25 cellular contexts compared by ENCODE assay signal in genomic region chr2:215556979-215557378, GRCh38.
DNase-seq lines count a peak whose midpoint lies in the region; TF ChIP-seq lines count a peak whose summit lies in the region.
"Had no signal": no experiment of that assay in that cellular context is flagged by ENCODE, and none has a peak within 500 bp of the region (broad histone marks: within the 10 kb centered on the region; RNA-seq: fewer than 3 reads in every experiment).

No MANE protein-coding gene starts in this region.

- DNase-seq in AG10803 (ENCODE audit: low read depth) (peak; percentile 45), HT1080 (ENCODE audit: low read depth) (peak; percentile 35), SK-MEL-5 (ENCODE audit: low read depth, low spot score) (peak; percentile 7), fibroblast of gingiva (ENCODE audit: low read depth) (peak; percentile 32), NCI-H1105 (lab: John Stamatoyannopoulos, UW) (no peak), NCI-H187 treated with DMSO at 0.1 percent for 48 hours (lab: John Stamatoyannopoulos, UW) (no peak), ecto neural progenitor cell (ENCODE audit: low spot score) (no peak), HAP-1 (ENCODE audit: low spot score in 2 of 2) (no peak)
- DNase-seq: activated CD8-positive, alpha-beta T cell treated with anti-CD3 and anti-CD28 coated beads, Interleukin-2, amount 10 ng/mL, durations not matched to agents 7 days and 5 days; activated gamma-delta T cell treated with Interleukin-2 at 50 U/mL for 16 hours; C1 segment of cervical spinal cord; Calu3; dermis blood vessel endothelial cell; GDM1; H7; kidney glomerular epithelial cell; mammary epithelial cell; MG63; NCI-H187; psoas muscle; stimulated activated CD4-positive, alpha-beta T cell treated with anti-CD3 and anti-CD28 coated beads, Interleukin-4, amount 100 ng/mL, for 1 hour; stimulated activated naive CD4-positive, alpha-beta T cell treated with Interleukin-2 at 50 U/mL for 16 hours; T-helper 9 cell had no signal

- in situ Hi-C loops in SK-MEL-5 (cut with HindIII; ENCODE audit: low pct_unique_long_range_greater_than_20kb, low sequenced_read_pairs): no loop called here
- in situ Hi-C loops in HAP-1 (cut with MboI; ENCODE audit: low sequenced_read_pairs): no loop called here

- no peaks in the 10 kb centered on the region for H3K36me3 ChIP-seq in HAP-1 (replicated peaks)
- H3K36me3 ChIP-seq: MG63, thoracic aorta had no signal

- no peak for TF ChIP-seq CTCF in AG10803 (conservative IDR thresholded peaks at IDR 0.05; ENCODE audit: low read length)

- H3K4me1 ChIP-seq in HAP-1: no peaks in the 10 kb centered on the region; the same call in 1 of the 2 replicates
- H3K4me1 ChIP-seq: psoas muscle had no signal

- H3K4me3 ChIP-seq in AG10803 (ENCODE audit: low read length): no peak overlapping the region
- H3K4me3 ChIP-seq in HAP-1: no peak overlapping the region
- H3K4me3 ChIP-seq: MG63, psoas muscle, smooth muscle cell, thoracic aorta had no signal

- H3K9me3 ChIP-seq in HAP-1: no peaks in the 10 kb centered on the region
- H3K9me3 ChIP-seq: psoas muscle, thoracic aorta had no signal

- H3K27me3 ChIP-seq in HAP-1 (ENCODE audit: low read depth): peaks cover 3% of the 10 kb centered on the region; the same call in 1 of the 2 replicates
- H3K27me3 ChIP-seq: MG63 had no signal

Comparison
In these comparisons a context has a peak if more than half of its experiments do, and no peak if none do; other contexts are left out.
1. DNase-seq: peak in AG10803 (single experiment), HT1080 (single experiment), SK-MEL-5 (single experiment) and fibroblast of gingiva (single experiment); none in NCI-H1105 (single experiment), NCI-H187 treated with DMSO at 0.1 percent for 48 hours (single experiment), ecto neural progenitor cell (single experiment) and HAP-1 (0 of 2).